ENCODE assay signal across 18 cellular contexts in the genomic region with DNA sequence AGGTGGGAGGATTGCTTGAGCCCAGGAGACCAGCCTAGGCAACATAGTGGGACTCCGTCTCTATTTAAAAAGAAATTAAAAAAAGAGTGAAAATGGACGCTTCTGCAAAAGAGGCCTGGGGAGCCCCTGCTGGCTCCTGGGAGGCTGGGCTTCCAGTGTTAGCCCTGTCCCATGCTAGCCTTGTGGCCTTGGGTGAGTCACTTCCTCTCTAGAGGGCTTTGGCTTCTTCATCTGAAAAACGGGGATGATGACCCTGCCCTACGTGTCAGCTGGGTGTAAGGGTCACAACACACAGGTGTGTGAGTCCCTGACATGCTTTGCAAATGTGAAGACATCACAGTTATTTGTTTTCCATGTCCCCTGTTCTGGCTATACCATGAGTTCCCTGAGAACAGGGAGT. TPM values are rescaled to one million over a fixed set of nuclear protein-coding genes. Genes with fewer than 3 reads are reported as not detected.
"Had no signal": no experiment of that assay in that cellular context is flagged by ENCODE, and none has a peak within 500 bp of the region (broad histone marks: within the 10 kb centered on the region; RNA-seq: fewer than 3 reads in every experiment).

No MANE protein-coding gene starts in this region.

- H3K4me3 ChIP-seq: cardiac muscle cell, neural progenitor cell, ovary, right lobe of liver, tibial artery, uterus had no signal

- H3K36me3 ChIP-seq: ovary, right lobe of liver, tibial artery, uterus had no signal

- H3K9me3 Mint-ChIP-seq: stimulated activated effector memory CD8-positive, alpha-beta T cell treated with anti-CD3 and anti-CD28 coated beads, Interleukin-12 subunit alpha, Interleukin-12 subunit beta, amount 100 ng/mL, for 72 hours had no signal

- H3K4me1 ChIP-seq: neural progenitor cell, right lobe of liver, tibial artery, uterus had no signal

- H3K36me3 Mint-ChIP-seq: stimulated activated effector memory CD8-positive, alpha-beta T cell treated with anti-CD3 and anti-CD28 coated beads, Interleukin-12 subunit alpha, Interleukin-12 subunit beta, amount 100 ng/mL, for 72 hours had no signal

- H2AFZ ChIP-seq: neural progenitor cell had no signal

- H3K9ac ChIP-seq: neural progenitor cell had no signal

- H3K27ac ChIP-seq: cardiac muscle cell, neural progenitor cell, ovary, right lobe of liver, tibial artery, uterus had no signal

- H3K27ac Mint-ChIP-seq: activated naive CD4-positive, alpha-beta T cell treated with anti-CD3 and anti-CD28 coated beads, Interleukin-2, amount 50 U/mL, for 72 hours; neural progenitor cell; stimulated activated effector memory CD8-positive, alpha-beta T cell treated with anti-CD3 and anti-CD28 coated beads, Interleukin-12 subunit alpha, Interleukin-12 subunit beta, amount 100 ng/mL, for 72 hours had no signal

- H3K4me2 ChIP-seq: neural progenitor cell had no signal

- H3K4me1 Mint-ChIP-seq: naive B cell; stimulated activated effector memory CD8-positive, alpha-beta T cell treated with anti-CD3 and anti-CD28 coated beads, Interleukin-12 subunit alpha, Interleukin-12 subunit beta, amount 100 ng/mL, for 72 hours had no signal

- H3K27me3 ChIP-seq: cardiac muscle cell, neural progenitor cell, ovary, right lobe of liver, tibial artery, uterus had no signal

- H3K4me3 Mint-ChIP-seq: activated T-cell treated with anti-CD3 and anti-CD28 coated beads, Interleukin-2, amount 50 U/mL, for 4 hours; naive B cell; neural progenitor cell; stimulated activated effector memory CD8-positive, alpha-beta T cell treated with anti-CD3 and anti-CD28 coated beads, Interleukin-12 subunit alpha, Interleukin-12 subunit beta, amount 100 ng/mL, for 72 hours had no signal

- ATAC-seq: activated naive CD4-positive, alpha-beta T cell treated with anti-CD3 and anti-CD28 coated beads, Interleukin-2, amount 50 U/mL, for 72 hours; activated T-cell treated with anti-CD3 and anti-CD28 coated beads, Interleukin-2, amount 50 U/mL, for 4 hours; left lobe of liver; stimulated activated effector memory CD8-positive, alpha-beta T cell treated with anti-CD3 and anti-CD28 coated beads, Interleukin-12 subunit alpha, Interleukin-12 subunit beta, amount 100 ng/mL, for 72 hours had no signal

- DNase-seq: activated CD4-positive, alpha-beta T cell treated with anti-CD3 and anti-CD28 coated beads for 1 hour; activated CD4-positive, alpha-beta T cell treated with anti-CD3 and anti-CD28 coated beads, Interleukin-2, amount 50 U/mL, for 48 hours; activated effector memory CD4-positive, alpha-beta T cell treated with anti-CD3 and anti-CD28 coated beads, Interleukin-2, amount 50 U/mL, for 16 hours; activated T-cell treated with anti-CD3 and anti-CD28 coated beads, Interleukin-2, amount 50 U/mL, for 4 hours; naive B cell; ovary; stimulated activated CD4-positive, alpha-beta T cell treated with anti-CD3 and anti-CD28 coated beads, Interleukin-12 subunit alpha, Interleukin-12 subunit beta, amount 100 ng/mL, for 4 hours; tibial artery; uterus had no signal

- H3K9me3 ChIP-seq: ovary, right lobe of liver, tibial artery, uterus had no signal

- FAIRE-seq: endometrium, islet of Langerhans had no signal

RNA-seq across cellular contexts. Expression of gene FAM227A, which starts 32.8 kb away (rescaled TPM):
- total RNA-seq: mononuclear cell had no signal

RNA-seq across cellular contexts. Expression of gene DMC1, which starts 53.4 kb away (rescaled TPM):
- total RNA-seq: left lobe of liver had no signal
- polyA plus RNA-seq: cardiac muscle cell had no signal
